7 cellular contexts compared by ENCODE assay signal in genomic region chr6:75611702-75612375, GRCh38. TPM values are rescaled to one million over a fixed set of nuclear protein-coding genes. Genes with fewer than 3 reads are reported as not detected.
DNase-seq lines count a peak whose midpoint lies in the region; ATAC-seq and TF ChIP-seq lines count a peak whose summit lies in the region.

No MANE protein-coding gene starts in this region.

- in situ Hi-C loops in GM13977 (cut with MboI; ENCODE audit: low pct_unique_long_range_greater_than_20kb, low sequenced_read_pairs, unreplicated experiment), result no loop called here

- peaks cover 83% of the 10 kb centered on the region for H3K36me3 Mint-ChIP-seq in brain

- H3K9me2 ChIP-seq in Loucy (replicated peaks; ENCODE audit: low read depth, low read length), result no peaks in the 10 kb centered on the region

- H3K79me2 ChIP-seq in Loucy (ENCODE audit: insufficient read depth, low read length), result peaks cover 100% of the 10 kb centered on the region

- H3K4me3 ChIP-seq in Loucy (ENCODE audit: low read length, poor library complexity, severe bottlenecking), result peak overlapping the region; percentile 29

- H3F3A ChIP-seq in Loucy (ENCODE audit: low read depth), result no peaks in the 10 kb centered on the region

- H2AFZ ChIP-seq in Loucy (ENCODE audit: low read length), result no peak overlapping the region

- no peaks in the 10 kb centered on the region for H3K27me3 ChIP-seq in Loucy (ENCODE audit: insufficient read depth, low read length, poor library complexity, severe bottlenecking)

- H3K36me3 ChIP-seq in Loucy (ENCODE audit: insufficient read depth, low read length), result no peaks in the 10 kb centered on the region

- peaks cover 3 to 20% (median 7%) of the 10 kb centered on the region in 5 experiments for H3K9me3 Mint-ChIP-seq in brain

- TF ChIP-seq CTCF in Loucy (conservative IDR thresholded peaks at IDR 0.05; ENCODE audit: low read length), result no peak
- TF ChIP-seq CTCF in brain (conservative IDR thresholded peaks at IDR 0.05), result no peak
- TF ChIP-seq CTCF in GM13977 (IDR thresholded peaks at IDR 0.05; ENCODE audit: extremely low read depth, insufficient read depth, missing control alignments), result no peak

- peak; percentile 65 for DNase-seq in stimulated activated CD8-positive, alpha-beta memory T cell treated with anti-CD3 and anti-CD28 coated beads, Interleukin-4, amount 100 ng/mL, for 48 hours
- DNase-seq in cerebellar cortex (ENCODE audit: low spot score) (no peak), GM13977 (ENCODE audit: low spot score) (no peak), NCI-H2227 treated with DMSO at 0.1 percent for 48 hours (lab: John Stamatoyannopoulos, UW) (no peak)

- H3K27ac Mint-ChIP-seq in brain, result peak overlapping the region in 3 of 5 experiments; percentile 46 to 58 (median 55)

- H4K20me1 ChIP-seq in Loucy (ENCODE audit: insufficient read depth, low read length, poor library complexity, severe bottlenecking), result peaks cover 88% of the 10 kb centered on the region

- no peaks in the 10 kb centered on the region for H3K9me3 ChIP-seq in Loucy (ENCODE audit: insufficient read depth, low read depth, low read length)

- H3K4me1 ChIP-seq in Loucy (ENCODE audit: insufficient read depth, low read length, poor library complexity, severe bottlenecking), result peaks cover 63% of the 10 kb centered on the region

- no peak overlapping the region for H3K9ac ChIP-seq in Loucy (ENCODE audit: low read depth, low read length, poor library complexity, severe bottlenecking)

- H3K4me3 Mint-ChIP-seq in brain, result no peak overlapping the region

- no peaks in the 10 kb centered on the region for H3K27me3 Mint-ChIP-seq in brain

- peak; percentile 35 for ATAC-seq in GM21390 (IDR thresholded peaks at IDR 0.05; ENCODE audit: unreplicated experiment)

- peak overlapping the region; percentile 90 for H3K4me2 ChIP-seq in Loucy (ENCODE audit: low read depth, low read length, poor library complexity, severe bottlenecking)

- H3K4me1 Mint-ChIP-seq in brain, result peaks cover 68% of the 10 kb centered on the region

RNA-seq across cellular contexts. Expression of gene SENP6, which starts 10.2 kb away (rescaled TPM):
- polyA plus RNA-seq in brain (ENCODE audit: insufficient read depth, low read depth, low replicate concordance), result 19.6 TPM
